10 cellular contexts compared by ENCODE assay signal in genomic region chr13:91185294-91185863, GRCh38.
DNase-seq lines count a peak whose midpoint lies in the region; ATAC-seq, FAIRE-seq and TF ChIP-seq lines count a peak whose summit lies in the region.
"Had no signal": no experiment of that assay in that cellular context is flagged by ENCODE, and none has a peak within 500 bp of the region (broad histone marks: within the 10 kb centered on the region; RNA-seq: fewer than 3 reads in every experiment).

No MANE protein-coding gene starts in this region.

- no peak overlapping the region for H3K4me3 Mint-ChIP-seq in CD14-positive monocyte
- H3K4me3 Mint-ChIP-seq: dendritic cell treated with granulocyte-macrophage colony-stimulating factor and Interleukin-4, amounts not matched to agents 40 ng/mL and 50 ng/mL, for 4 days had no signal

- intact Hi-C loops in CD14-positive monocyte (cut with micrococcal nuclease) (no loop called here), left lung (cut with DNase I) (no loop called here)

- H3K27me3 ChIP-seq in adipocyte (replicated peaks; ENCODE audit: control insufficient read depth, insufficient read depth, low read length) (peaks cover 53% of the 10 kb centered on the region), left lung (no peaks in the 10 kb centered on the region)

- H3K9me3 Mint-ChIP-seq in CD14-positive monocyte = peaks cover 0 to 2% (median 0%) of the 10 kb centered on the region in 7 donors
- H3K9me3 Mint-ChIP-seq: dendritic cell treated with granulocyte-macrophage colony-stimulating factor and Interleukin-4, amounts not matched to agents 40 ng/mL and 50 ng/mL, for 4 days had no signal

- H3K36me3 ChIP-seq in adipocyte (ENCODE audit: control insufficient read depth, insufficient read depth, low read length, severe bottlenecking) (no peaks in the 10 kb centered on the region), left lung (no peaks in the 10 kb centered on the region)

- no peaks in the 10 kb centered on the region for H3K36me3 Mint-ChIP-seq in CD14-positive monocyte

- no peaks in the 10 kb centered on the region for H3K4me1 ChIP-seq in adipocyte (ENCODE audit: control insufficient read depth, insufficient read depth, low read length)
- no peaks in the 10 kb centered on the region for H3K4me1 ChIP-seq in left lung
- H3K4me1 ChIP-seq: parathyroid adenoma had no signal

- DNase-seq in CD14-positive monocyte (ENCODE audit: low spot score) (no peak), LoVo (ENCODE audit: low spot score) (peak; percentile 15), adipocyte (ENCODE audit: low read depth) (peak; percentile 0), left lung (no peak), frontal cortex (ENCODE audit: low spot score in 2 of 2) (no peak)
- no peak for DNase-seq in activated naive CD4-positive, alpha-beta T cell treated with Interleukin-2 at 50 U/mL for 16 hours

- H3K4me3 ChIP-seq in adipocyte (ENCODE audit: low read length) = no peak overlapping the region
- H3K4me3 ChIP-seq in left lung = no peak overlapping the region

- FAIRE-seq in frontal cortex (lab: Jason Lieb, UNC) = no peak

- ATAC-seq in left lung (peak; percentile 82), HG02852 (IDR thresholded peaks at IDR 0.05; ENCODE audit: unreplicated experiment) (no peak), GM19023 (IDR thresholded peaks at IDR 0.05; ENCODE audit: unreplicated experiment) (no peak)

- H3K9me3 ChIP-seq in adipocyte (ENCODE audit: control insufficient read depth, low read length) = no peaks in the 10 kb centered on the region
- no peaks in the 10 kb centered on the region for H3K9me3 ChIP-seq in left lung

- H3K27ac Mint-ChIP-seq in CD14-positive monocyte = no peak overlapping the region
- H3K27ac Mint-ChIP-seq: dendritic cell treated with granulocyte-macrophage colony-stimulating factor and Interleukin-4, amounts not matched to agents 40 ng/mL and 50 ng/mL, for 4 days had no signal

- TF ChIP-seq CTCF in CD14-positive monocyte (IDR thresholded peaks at IDR 0.05) (peak; percentile 35), left lung (IDR thresholded peaks at IDR 0.05) (peak in 1 of 2 donors; percentile 15)

- H3K9ac ChIP-seq in adipocyte (ENCODE audit: low read length) = no peak overlapping the region
- H3K9ac ChIP-seq: parathyroid adenoma had no signal

- H3K27ac ChIP-seq in left lung = no peak overlapping the region
- H3K27ac ChIP-seq: parathyroid adenoma had no signal

- H3K4me1 Mint-ChIP-seq in CD14-positive monocyte = no peaks in the 10 kb centered on the region

- peaks cover 0 to 3% (median 0%) of the 10 kb centered on the region in 3 donors for H3K27me3 Mint-ChIP-seq in CD14-positive monocyte (ENCODE audit: low read depth in 3 of 3)
- H3K27me3 Mint-ChIP-seq: dendritic cell treated with granulocyte-macrophage colony-stimulating factor and Interleukin-4, amounts not matched to agents 40 ng/mL and 50 ng/mL, for 4 days had no signal

Comparison
In these comparisons a context has a peak if more than half of its experiments do, and no peak if none do; other contexts are left out.
1. DNase-seq: peak in LoVo (single experiment) and adipocyte (single experiment); none in CD14-positive monocyte (single experiment), left lung (0 of 2), activated naive CD4-positive, alpha-beta T cell treated with Interleukin-2 at 50 U/mL for 16 hours (single experiment) and frontal cortex (0 of 2).